Comparison of ENCODE assay signal across 8 cellular contexts in genomic region chr22:32880906-32881596, GRCh38.
DNase-seq lines count a peak whose midpoint lies in the region; ATAC-seq and TF ChIP-seq lines count a peak whose summit lies in the region.

No MANE protein-coding gene starts in this region.

- no peak overlapping the region for H3K4me3 ChIP-seq in thyroid gland (replicated peaks in 1 of 3)

- no peak overlapping the region for H3K27ac ChIP-seq in thyroid gland

- CTCF ChIA-PET in activated CD4-positive, alpha-beta T cell treated with anti-CD3 and anti-CD28 coated beads, Interleukin-2, amount 10 ng/mL, durations not matched to agents 7 days and 5 days (lab: Charles Lee), result interaction anchor here (0.8 kb wide), 1 partner anchor 15 kb away, joined by 3 read pairs; no protein-coding TSS in a partner anchor

- no peak overlapping the region for H3K4me3 Mint-ChIP-seq in activated CD4-positive, alpha-beta T cell treated with anti-CD3 and anti-CD28 coated beads, Interleukin-2, amount 10 ng/mL, durations not matched to agents 24 days and 14 days
- no peak overlapping the region for H3K4me3 Mint-ChIP-seq in activated CD4-positive, alpha-beta T cell treated with anti-CD3 and anti-CD28 coated beads, Interleukin-2, amount 10 ng/mL, durations not matched to agents 7 days and 5 days
- no peak overlapping the region for H3K4me3 Mint-ChIP-seq in activated naive CD8-positive, alpha-beta T cell treated with anti-CD3 and anti-CD28 coated beads, Interleukin-2, amount 10 ng/mL, durations not matched to agents 7 days and 5 days

- POLR2A ChIA-PET in activated CD4-positive, alpha-beta T cell treated with anti-CD3 and anti-CD28 coated beads, Interleukin-2, amount 10 ng/mL, durations not matched to agents 7 days and 5 days (lab: Charles Lee), result no interaction called here
- POLR2A ChIA-PET in activated naive CD8-positive, alpha-beta T cell treated with anti-CD3 and anti-CD28 coated beads, Interleukin-2, amount 10 ng/mL, durations not matched to agents 7 days and 5 days (lab: Charles Lee), result no interaction called here

- H3K9me3 Mint-ChIP-seq in activated CD4-positive, alpha-beta T cell treated with anti-CD3 and anti-CD28 coated beads, Interleukin-2, amount 10 ng/mL, durations not matched to agents 24 days and 14 days, result no peaks in the 10 kb centered on the region
- no peaks in the 10 kb centered on the region for H3K9me3 Mint-ChIP-seq in activated CD4-positive, alpha-beta T cell treated with anti-CD3 and anti-CD28 coated beads, Interleukin-2, amount 10 ng/mL, durations not matched to agents 7 days and 5 days
- no peaks in the 10 kb centered on the region for H3K9me3 Mint-ChIP-seq in activated naive CD8-positive, alpha-beta T cell treated with anti-CD3 and anti-CD28 coated beads, Interleukin-2, amount 10 ng/mL, durations not matched to agents 7 days and 5 days

- peaks cover 5% of the 10 kb centered on the region for H3K4me1 Mint-ChIP-seq in activated CD4-positive, alpha-beta T cell treated with anti-CD3 and anti-CD28 coated beads, Interleukin-2, amount 10 ng/mL, durations not matched to agents 24 days and 14 days
- H3K4me1 Mint-ChIP-seq in activated CD4-positive, alpha-beta T cell treated with anti-CD3 and anti-CD28 coated beads, Interleukin-2, amount 10 ng/mL, durations not matched to agents 7 days and 5 days, result peaks cover 8% of the 10 kb centered on the region
- H3K4me1 Mint-ChIP-seq in activated naive CD8-positive, alpha-beta T cell treated with anti-CD3 and anti-CD28 coated beads, Interleukin-2, amount 10 ng/mL, durations not matched to agents 7 days and 5 days, result peaks cover 2% of the 10 kb centered on the region

- no peaks in the 10 kb centered on the region for H3K27me3 ChIP-seq in thyroid gland

- peak overlapping the region; percentile 57 for H3K27ac Mint-ChIP-seq in activated CD4-positive, alpha-beta T cell treated with anti-CD3 and anti-CD28 coated beads, Interleukin-2, amount 10 ng/mL, durations not matched to agents 24 days and 14 days
- H3K27ac Mint-ChIP-seq in activated CD4-positive, alpha-beta T cell treated with anti-CD3 and anti-CD28 coated beads, Interleukin-2, amount 10 ng/mL, durations not matched to agents 7 days and 5 days, result no peak overlapping the region
- H3K27ac Mint-ChIP-seq in activated naive CD8-positive, alpha-beta T cell treated with anti-CD3 and anti-CD28 coated beads, Interleukin-2, amount 10 ng/mL, durations not matched to agents 7 days and 5 days, result peak overlapping the region; percentile 42

- H3K9me3 ChIP-seq in thyroid gland, result no peaks in the 10 kb centered on the region

- DNase-seq in activated CD4-positive, alpha-beta T cell treated with anti-CD3 and anti-CD28 coated beads, Interleukin-2, amount 10 ng/mL, durations not matched to agents 24 days and 14 days, result no peak
- no peak for DNase-seq in activated CD4-positive, alpha-beta T cell treated with anti-CD3 and anti-CD28 coated beads, Interleukin-2, amount 10 ng/mL, durations not matched to agents 7 days and 5 days
- no peak for DNase-seq in activated naive CD8-positive, alpha-beta T cell treated with anti-CD3 and anti-CD28 coated beads, Interleukin-2, amount 10 ng/mL, durations not matched to agents 7 days and 5 days
- DNase-seq in left colon (peak; percentile 28 to 47), thyroid gland (peak; percentile 20 to 36), NCI-H345 (lab: John Stamatoyannopoulos, UW) (no peak), DMS53 (lab: John Stamatoyannopoulos, UW) (no peak)

- ATAC-seq in activated naive CD8-positive, alpha-beta T cell treated with anti-CD3 and anti-CD28 coated beads, Interleukin-2, amount 10 ng/mL, durations not matched to agents 7 days and 5 days (ENCODE audit: low read depth), result no peak
- ATAC-seq in left colon, result peak; percentile 35
- ATAC-seq in GM18520 (IDR thresholded peaks at IDR 0.05; ENCODE audit: unreplicated experiment), result no peak

- intact Hi-C loops in activated CD4-positive, alpha-beta T cell treated with anti-CD3 and anti-CD28 coated beads, Interleukin-2, amount 10 ng/mL, durations not matched to agents 24 days and 14 days (cut with micrococcal nuclease), result no loop called here
- intact Hi-C loops in left colon (cut with DNase I, micrococcal nuclease), result no loop called here
- intact Hi-C loops in thyroid gland (cut with DNase I), result no loop called here

- no peaks in the 10 kb centered on the region for H3K36me3 Mint-ChIP-seq in activated CD4-positive, alpha-beta T cell treated with anti-CD3 and anti-CD28 coated beads, Interleukin-2, amount 10 ng/mL, durations not matched to agents 24 days and 14 days (ENCODE audit: low read depth)
- no peaks in the 10 kb centered on the region for H3K36me3 Mint-ChIP-seq in activated CD4-positive, alpha-beta T cell treated with anti-CD3 and anti-CD28 coated beads, Interleukin-2, amount 10 ng/mL, durations not matched to agents 7 days and 5 days (ENCODE audit: low read depth)
- no peaks in the 10 kb centered on the region for H3K36me3 Mint-ChIP-seq in activated naive CD8-positive, alpha-beta T cell treated with anti-CD3 and anti-CD28 coated beads, Interleukin-2, amount 10 ng/mL, durations not matched to agents 7 days and 5 days

- 66 to 67% methylated on average over 16 to 20 of the region's 20 CpGs for WGBS in thyroid gland, 2 donors

- TF ChIP-seq CTCF in thyroid gland (IDR thresholded peaks at IDR 0.05), result no peak

- TF ChIP-seq POLR2A in thyroid gland (IDR thresholded peaks at IDR 0.05), result no peak

- H3K4me1 ChIP-seq in thyroid gland, result peaks cover 2 to 24% of the 10 kb centered on the region in 2 donors

- peaks cover 2% of the 10 kb centered on the region for H3K27me3 Mint-ChIP-seq in activated CD4-positive, alpha-beta T cell treated with anti-CD3 and anti-CD28 coated beads, Interleukin-2, amount 10 ng/mL, durations not matched to agents 24 days and 14 days
- H3K27me3 Mint-ChIP-seq in activated CD4-positive, alpha-beta T cell treated with anti-CD3 and anti-CD28 coated beads, Interleukin-2, amount 10 ng/mL, durations not matched to agents 7 days and 5 days, result no peaks in the 10 kb centered on the region
- peaks cover 5% of the 10 kb centered on the region for H3K27me3 Mint-ChIP-seq in activated naive CD8-positive, alpha-beta T cell treated with anti-CD3 and anti-CD28 coated beads, Interleukin-2, amount 10 ng/mL, durations not matched to agents 7 days and 5 days

- no peaks in the 10 kb centered on the region for H3K36me3 ChIP-seq in thyroid gland

Comparison
In these comparisons a context has a peak if more than half of its experiments do, and no peak if none do; other contexts are left out.
1. DNase-seq: peak in left colon (2 of 2) and thyroid gland (2 of 2); none in activated CD4-positive, alpha-beta T cell treated with anti-CD3 and anti-CD28 coated beads, Interleukin-2, amount 10 ng/mL, durations not matched to agents 24 days and 14 days (single experiment), activated CD4-positive, alpha-beta T cell treated with anti-CD3 and anti-CD28 coated beads, Interleukin-2, amount 10 ng/mL, durations not matched to agents 7 days and 5 days (single experiment), activated naive CD8-positive, alpha-beta T cell treated with anti-CD3 and anti-CD28 coated beads, Interleukin-2, amount 10 ng/mL, durations not matched to agents 7 days and 5 days (single experiment), NCI-H345 (single experiment) and DMS53 (single experiment).